1 cellular context compared by ENCODE assay signal in the genomic region with DNA sequence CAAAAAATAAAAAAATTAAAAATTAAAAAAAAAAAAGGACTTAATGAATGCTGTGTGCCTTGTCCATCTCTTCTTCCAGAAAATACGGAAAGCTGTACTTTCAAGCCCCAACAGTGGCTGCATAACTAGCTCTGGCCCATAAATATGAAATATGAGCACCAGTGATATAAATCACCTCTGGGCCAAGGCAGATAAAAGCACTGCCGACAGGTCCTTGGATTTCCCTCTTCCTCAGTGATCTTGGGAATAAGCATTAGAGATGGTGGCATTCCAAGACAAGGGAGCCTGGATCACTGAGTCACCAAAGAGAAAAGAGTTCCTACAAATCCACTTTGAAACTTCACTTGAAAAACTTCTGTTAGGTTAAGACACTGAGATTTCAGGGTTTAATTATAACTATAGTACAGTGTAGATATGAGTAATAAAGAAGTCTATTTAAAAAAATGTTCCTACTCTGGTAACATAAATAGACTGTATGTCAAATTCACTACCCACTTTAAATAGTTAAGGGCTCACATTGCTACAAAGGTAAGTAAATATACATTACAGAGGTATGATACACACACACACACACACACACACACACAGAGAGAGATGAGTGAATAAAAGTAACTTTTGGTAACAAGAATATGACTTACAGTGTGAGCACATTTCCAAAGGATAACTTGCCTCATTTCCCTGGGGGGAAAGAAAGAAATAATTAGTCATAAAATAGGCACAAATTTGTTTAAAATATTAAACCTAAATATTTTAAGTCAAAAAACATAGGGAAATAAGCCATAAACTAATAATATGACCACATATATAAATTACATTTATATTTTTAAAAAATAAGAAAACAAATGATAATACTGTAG.
TF ChIP-seq lines count a peak whose summit lies in the region.

No MANE protein-coding gene starts in this region.

TF ChIP-seq in IMR-90, 13 proteins besides CTCF, POLR2A, EP300 and RAD21:
- TF ChIP-seq MXI1 (IDR thresholded peaks at IDR 0.05; ENCODE audit: borderline replicate concordance, low read depth, low read length) (no peak), MAZ (IDR thresholded peaks at IDR 0.05; ENCODE audit: borderline replicate concordance, low read depth, low read length) (no peak), NFE2L2 (IDR thresholded peaks at IDR 0.05; ENCODE audit: low read depth, low read length) (no peak), RFX5 (IDR thresholded peaks at IDR 0.05; ENCODE audit: low read depth, low read length) (no peak), SMC3 (IDR thresholded peaks at IDR 0.05; ENCODE audit: low read depth, low read length) (no peak), MAFK (IDR thresholded peaks at IDR 0.05; ENCODE audit: low read depth, low read length) (no peak), FOS (IDR thresholded peaks at IDR 0.05; ENCODE audit: low read depth, low read length) (no peak), RCOR1 (IDR thresholded peaks at IDR 0.05; ENCODE audit: insufficient replicate concordance, low read length) (no peak), BHLHE40 (IDR thresholded peaks at IDR 0.05; ENCODE audit: low read depth, low read length) (no peak), CHD1 (IDR thresholded peaks at IDR 0.05; ENCODE audit: low read depth, low read length) (no peak), CEBPB (IDR thresholded peaks at IDR 0.05; ENCODE audit: low read depth, low read length) (no peak)
- TF ChIP-seq, protein P1, sequence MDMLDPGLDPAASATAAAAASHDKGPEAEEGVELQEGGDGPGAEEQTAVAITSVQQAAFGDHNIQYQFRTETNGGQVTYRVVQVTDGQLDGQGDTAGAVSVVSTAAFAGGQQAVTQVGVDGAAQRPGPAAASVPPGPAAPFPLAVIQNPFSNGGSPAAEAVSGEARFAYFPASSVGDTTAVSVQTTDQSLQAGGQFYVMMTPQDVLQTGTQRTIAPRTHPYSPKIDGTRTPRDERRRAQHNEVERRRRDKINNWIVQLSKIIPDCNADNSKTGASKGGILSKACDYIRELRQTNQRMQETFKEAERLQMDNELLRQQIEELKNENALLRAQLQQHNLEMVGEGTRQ (IDR thresholded peaks at IDR 0.05; ENCODE audit: low read depth, low read length) = no peak
- TF ChIP-seq, protein P2, sequence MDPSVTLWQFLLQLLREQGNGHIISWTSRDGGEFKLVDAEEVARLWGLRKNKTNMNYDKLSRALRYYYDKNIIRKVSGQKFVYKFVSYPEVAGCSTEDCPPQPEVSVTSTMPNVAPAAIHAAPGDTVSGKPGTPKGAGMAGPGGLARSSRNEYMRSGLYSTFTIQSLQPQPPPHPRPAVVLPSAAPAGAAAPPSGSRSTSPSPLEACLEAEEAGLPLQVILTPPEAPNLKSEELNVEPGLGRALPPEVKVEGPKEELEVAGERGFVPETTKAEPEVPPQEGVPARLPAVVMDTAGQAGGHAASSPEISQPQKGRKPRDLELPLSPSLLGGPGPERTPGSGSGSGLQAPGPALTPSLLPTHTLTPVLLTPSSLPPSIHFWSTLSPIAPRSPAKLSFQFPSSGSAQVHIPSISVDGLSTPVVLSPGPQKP (IDR thresholded peaks at IDR 0.05; ENCODE audit: borderline replicate concordance, low read depth, low read length) = no peak
